In genomic region chr4:139609647-139610046, GRCh38 we compare ENCODE assay signal across 16 cellular contexts. TPM values are rescaled to one million over a fixed set of nuclear protein-coding genes. Genes with fewer than 3 reads are reported as not detected.
A peak's percentile ranks its signal among the peaks of the same experiment; 100 is the strongest.
DNase-seq lines count a peak whose midpoint lies in the region; ATAC-seq, FAIRE-seq and TF ChIP-seq lines count a peak whose summit lies in the region.
"Had no signal": no experiment of that assay in that cellular context is flagged by ENCODE, and none has a peak within 500 bp of the region (broad histone marks: within the 10 kb centered on the region; RNA-seq: fewer than 3 reads in every experiment).

No MANE protein-coding gene starts in this region.

- no peak overlapping the region for H3K9ac ChIP-seq in adipocyte (ENCODE audit: low read length)
- H3K9ac ChIP-seq: BLaER1 had no signal

- H3K4me1 ChIP-seq in adipocyte (ENCODE audit: control insufficient read depth, insufficient read depth, low read length) (peaks cover 27% of the 10 kb centered on the region), foreskin keratinocyte (peaks cover 4% of the 10 kb centered on the region), transverse colon (peaks cover 0 to 5% (median 0%) of the 10 kb centered on the region in 4 donors)
- H3K4me1 ChIP-seq: adrenal gland had no signal

- DNase-seq in AG10803 (ENCODE audit: low read depth) (peak; percentile 24), HTR-8/SVneo (ENCODE audit: insufficient read length, low spot score) (no peak), adipocyte (ENCODE audit: low read depth) (peak; percentile 77), foreskin keratinocyte (peak in 1 of 2 donors; percentile 22), transverse colon (no peak), NCI-H1105 (lab: John Stamatoyannopoulos, UW) (no peak), posterior vena cava (ENCODE audit: low spot score) (no peak)
- DNase-seq: adrenal gland, Karpas-422, kidney, NCI-H2107, T-cell had no signal

- no peak for TF ChIP-seq EP300 in transverse colon (IDR thresholded peaks at IDR 0.05; ENCODE audit: low read depth)

- H3K27me3 ChIP-seq in adipocyte (replicated peaks; ENCODE audit: control insufficient read depth, insufficient read depth, low read length) (peaks cover 11% of the 10 kb centered on the region), foreskin keratinocyte (no peaks in the 10 kb centered on the region), transverse colon (no peaks in the 10 kb centered on the region)
- H3K27me3 ChIP-seq: adrenal gland, BLaER1 had no signal

- peak; percentile 44 for FAIRE-seq in HTR-8/SVneo (lab: Jason Lieb, UNC)
- FAIRE-seq: kidney had no signal

- H3K36me3 ChIP-seq in adipocyte (ENCODE audit: control insufficient read depth, insufficient read depth, low read length, severe bottlenecking) (no peaks in the 10 kb centered on the region), transverse colon (no peaks in the 10 kb centered on the region)
- H3K36me3 ChIP-seq: adrenal gland, BLaER1 had no signal

- in situ Hi-C loops in transverse colon (cut with MboI; ENCODE audit: low pct_ligation_motif_present in 1 of 4, low pct_unique_long_range_greater_than_20kb in 1 of 4, low sequenced_read_pairs in 3 of 4): no loop called here

- no peaks in the 10 kb centered on the region for H3K9me3 ChIP-seq in adipocyte (ENCODE audit: control insufficient read depth, low read length)
- H3K9me3 ChIP-seq in transverse colon: no peaks in the 10 kb centered on the region
- H3K9me3 ChIP-seq: adrenal gland, BLaER1 had no signal

- TF ChIP-seq CTCF in AG10803 (conservative IDR thresholded peaks at IDR 0.05; ENCODE audit: low read length): no peak
- no peak for TF ChIP-seq CTCF in foreskin keratinocyte (conservative IDR thresholded peaks at IDR 0.05)
- TF ChIP-seq CTCF in transverse colon (IDR thresholded peaks at IDR 0.05): no peak

- ATAC-seq in foreskin keratinocyte (peak; percentile 86), GM18861 (IDR thresholded peaks at IDR 0.05; ENCODE audit: unreplicated experiment) (no peak)
- ATAC-seq: activated CD4-positive, CD25-positive, alpha-beta regulatory T cell treated with anti-CD3 and anti-CD28 coated beads, Interleukin-2, amount 50 U/mL, for 24 hours; T-cell had no signal

- no peak overlapping the region for H3K4me3 ChIP-seq in AG10803 (ENCODE audit: low read length)
- no peak overlapping the region for H3K4me3 ChIP-seq in adipocyte (ENCODE audit: low read length)
- no peak overlapping the region for H3K4me3 ChIP-seq in transverse colon
- H3K4me3 ChIP-seq: adrenal gland, BLaER1 had no signal

- intact Hi-C loops in transverse colon (cut with DNase I; ENCODE audit: low total_unique reads): no loop called here
- intact Hi-C loops in posterior vena cava (cut with DNase I): loop anchor here (5.0 to 10.0 kb wide), 2 partner anchors 38 to 45 kb away; no protein-coding TSS in a partner anchor

- no peak overlapping the region for H3K27ac ChIP-seq in foreskin keratinocyte
- H3K27ac ChIP-seq in transverse colon: no peak overlapping the region
- H3K27ac ChIP-seq: adrenal gland, BLaER1 had no signal

- no peak for TF ChIP-seq POLR2A in transverse colon (IDR thresholded peaks at IDR 0.05)

RNA-seq across cellular contexts. Expression of gene SETD7, which starts 53.6 kb away (rescaled TPM):
- 30.9 and 32.0 TPM in 2 replicates for total RNA-seq in foreskin keratinocyte
- 7.3 and 8.2 TPM in 2 replicates for polyA plus RNA-seq in foreskin keratinocyte
- total RNA-seq in transverse colon: 10 to 100 TPM; 19.7 to 31.3 (median 24.8) TPM
- 10 to 100 TPM; 69.0 to 75.4 TPM for total RNA-seq in posterior vena cava

RNA-seq across cellular contexts. Expression of gene MGST2, which starts 56.0 kb away (rescaled TPM):
- total RNA-seq in foreskin keratinocyte (34.7 and 35.6 TPM in 2 replicates), transverse colon (10 to 100 TPM in 3 of 4 donors, 1 to 10 TPM in 1; 3.4 to 91.5 (median 39.4) TPM), posterior vena cava (10 to 100 TPM; 41.1 to 41.2 TPM)
- polyA plus RNA-seq in foreskin keratinocyte: 49.9 and 52.1 TPM in 2 replicates
- total RNA-seq: G401 had no signal

Comparison
In these comparisons a context has a peak if more than half of its experiments do, and no peak if none do; other contexts are left out.
1. DNase-seq: peak in AG10803 (single experiment) and adipocyte (single experiment); none in HTR-8/SVneo (single experiment), transverse colon (single experiment), NCI-H1105 (single experiment) and posterior vena cava (single experiment).